In the genomic region with DNA sequence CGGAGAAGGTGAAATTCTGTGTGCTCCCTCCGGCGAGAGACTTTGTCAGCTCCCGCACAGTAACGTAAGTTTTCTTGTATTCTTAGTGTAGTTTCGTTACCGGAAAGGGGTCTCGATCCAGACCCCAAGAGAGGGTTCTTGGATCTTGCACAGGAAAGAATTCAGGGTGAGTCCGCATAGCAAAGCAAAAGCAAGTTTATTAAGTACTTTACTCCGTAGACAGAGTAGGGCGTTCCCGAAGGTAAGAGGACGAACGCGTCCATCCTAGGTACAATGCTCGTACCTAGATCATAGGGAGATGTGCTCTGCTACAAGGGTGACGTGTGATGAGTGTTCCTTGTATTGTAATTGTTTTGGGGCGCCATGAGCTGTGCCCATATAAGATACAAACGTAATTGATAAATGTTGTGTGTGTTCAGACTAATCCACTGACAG, we compare ENCODE assay signal across 7 cellular contexts. TPM values are rescaled to one million over a fixed set of nuclear protein-coding genes. Genes with fewer than 3 reads are reported as not detected.
A peak's percentile ranks its signal among the peaks of the same experiment; 100 is the strongest.
DNase-seq lines count a peak whose midpoint lies in the region; ATAC-seq and TF ChIP-seq lines count a peak whose summit lies in the region.

No MANE protein-coding gene starts in this region.

- H3K4me1 ChIP-seq in PC-9 (replicated peaks; ENCODE audit: insufficient read depth): peaks cover 15% of the 10 kb centered on the region

- peak overlapping the region; percentile 79 for H3K4me3 ChIP-seq in PC-9
- peak overlapping the region; percentile 92 for H3K4me3 ChIP-seq in epithelial cell of proximal tubule (ENCODE audit: low read depth, low read length)

- H3K4me2 ChIP-seq in PC-9: peak overlapping the region; percentile 93

- POLR2A ChIA-PET in PC-9 (lab: Charles Lee; ENCODE audit: unreplicated experiment): interaction anchor here (0.7 kb wide), 1 partner anchor 1116 kb away, joined by 3 read pairs; no protein-coding TSS in a partner anchor

- H3F3A ChIP-seq in PC-9 (ENCODE audit: insufficient read depth, low read depth): no peaks in the 10 kb centered on the region

- intact Hi-C loops in PC-9 (cut with micrococcal nuclease; ENCODE audit: unreplicated experiment): no loop called here

- H3K27me3 ChIP-seq in PC-9 (ENCODE audit: insufficient read depth, low read depth): no peaks in the 10 kb centered on the region

- H3K9me3 ChIP-seq in PC-9 (ENCODE audit: insufficient read depth, low read depth): no peaks in the 10 kb centered on the region

- BruUV-seq in PC-9 (replicated peaks; lab: Mats Ljungman, UMichigan): no TSS peak

- peak overlapping the region; percentile 20; the same call in 1 of the 2 replicates for H3K27ac ChIP-seq in PC-9

- DNase-seq in PC-9: no peak
- DNase-seq in epithelial cell of proximal tubule (ENCODE audit: low read depth): no peak
- no peak for DNase-seq in omental fat pad (ENCODE audit: low spot score)
- no peak for DNase-seq in activated gamma-delta T cell (lab: John Stamatoyannopoulos, UW)
- DNase-seq in A172 (ENCODE audit: low spot score): no peak

- peaks cover 45% of the 10 kb centered on the region for H3K79me2 ChIP-seq in PC-9 (ENCODE audit: low read depth)

- H3K9me2 ChIP-seq in PC-9 (ENCODE audit: insufficient read depth): no peaks in the 10 kb centered on the region

- peak overlapping the region; percentile 91 for H2AFZ ChIP-seq in PC-9

- H4K20me1 ChIP-seq in PC-9 (ENCODE audit: insufficient read depth): peaks cover 3% of the 10 kb centered on the region; the same call in 1 of the 2 replicates

- ATAC-seq in GM18870 (IDR thresholded peaks at IDR 0.05; ENCODE audit: unreplicated experiment) (peak; percentile 30), HG02623 (IDR thresholded peaks at IDR 0.05; ENCODE audit: unreplicated experiment) (peak; percentile 10), omental fat pad (ENCODE audit: low FRiP score) (peak; percentile 38)

- H3K36me3 ChIP-seq in PC-9 (ENCODE audit: low read depth): peaks cover 15% of the 10 kb centered on the region

- CTCF ChIA-PET in PC-9 (lab: Charles Lee): interaction anchor here (0.6 kb wide), 2 partner anchors 55 to 941 kb away, joined by 3 read pairs; no protein-coding TSS in a partner anchor

- TF ChIP-seq CTCF in PC-9 (conservative IDR thresholded peaks at IDR 0.05) (no peak), epithelial cell of proximal tubule (conservative IDR thresholded peaks at IDR 0.05; ENCODE audit: low read depth, low read length) (no peak), omental fat pad (IDR thresholded peaks at IDR 0.05) (no peak)

RNA-seq across cellular contexts. Expression of gene IFI27L1, which starts 0.3 kb away (rescaled TPM):
- total RNA-seq in PC-9 (2021) (9.7 and 13.2 TPM in 2 replicates), epithelial cell of proximal tubule (15.2 and 40.2 TPM in 2 replicates), omental fat pad (10 to 100 TPM in 3 of 4 donors, 1 to 10 TPM in 1; 9.2 to 28.6 (median 13.1) TPM)
- total RNA-seq in A172 (2014; rRNA removed; shearing (Covaris generic)): 8.8 and 11.1 TPM in 2 replicates

RNA-seq across cellular contexts. Expression of gene DDX24, which starts 0.4 kb away (rescaled TPM):
- 25.6 and 40.4 TPM in 2 replicates for total RNA-seq in PC-9 (2021)
- total RNA-seq in epithelial cell of proximal tubule: 121 and 150 TPM in 2 replicates
- 100 to 1,000 TPM; 106 to 215 (median 147) TPM for total RNA-seq in omental fat pad
- 142 and 162 TPM in 2 replicates for total RNA-seq in A172 (2014; rRNA removed; shearing (Covaris generic))

RNA-seq across cellular contexts. Expression of gene IFI27, which starts 29.1 kb away (rescaled TPM):
- total RNA-seq in PC-9 (2021) (0.83 and 1.1 TPM in 2 replicates), epithelial cell of proximal tubule (not detected in 2 replicates), omental fat pad (1,000 to 10,000 TPM in 1 of 4 donors, 100 to 1,000 TPM in 3; 285 to 1,264 (median 308) TPM)
- total RNA-seq in A172 (2014; rRNA removed; shearing (Covaris generic)): 5.9 and 10.1 TPM in 2 replicates

RNA-seq across cellular contexts. Expression of gene IFI27L2, which starts 48.0 kb away (rescaled TPM):
- total RNA-seq in PC-9 (2021) (5.4 and 5.6 TPM in 2 replicates), epithelial cell of proximal tubule (112 and 139 TPM in 2 replicates), omental fat pad (100 to 1,000 TPM in 1 of 4 donors, 10 to 100 TPM in 3; 43.2 to 109 (median 47.7) TPM)
- total RNA-seq in A172 (2014; rRNA removed; shearing (Covaris generic)): 86.1 and 89.0 TPM in 2 replicates

RNA-seq across cellular contexts. Expression of gene OTUB2, which starts 55.3 kb away (rescaled TPM):
- total RNA-seq in PC-9 (2021) (0.43 and 0.55 TPM in 2 replicates), epithelial cell of proximal tubule (5.6 and 15.0 TPM in 2 replicates), omental fat pad (1 to 10 TPM in 2 of 4 donors, under 1 TPM in 2; 0.47 to 1.7 (median 0.96) TPM)
- 0.53 and 1.2 TPM in 2 replicates for total RNA-seq in A172 (2014; rRNA removed; shearing (Covaris generic))

Comparison
In these comparisons a context has a peak if more than half of its experiments do, and no peak if none do; other contexts are left out.
1. RNA of gene IFI27, which starts 29.1 kb away (total RNA-seq): 285 to 1,264 TPM in omental fat pad; 5.9 to 10.1 TPM in A172, 0.83 to 1.1 TPM in PC-9 and not detected in epithelial cell of proximal tubule; every median in the first group is over 10 times any median in the second.
2. Peak in every context shown above with its lines, with median percentiles within 50 percentile points of each other: ATAC-seq.